Comparison of ENCODE assay signal across 8 cellular contexts in genomic region chr17:64975318-64976087, GRCh38. TPM values are rescaled to one million over a fixed set of nuclear protein-coding genes. Genes with fewer than 3 reads are reported as not detected.
A peak's percentile ranks its signal among the peaks of the same experiment; 100 is the strongest.
DNase-seq lines count a peak whose midpoint lies in the region; ATAC-seq, FAIRE-seq and TF ChIP-seq lines count a peak whose summit lies in the region.

No MANE protein-coding gene starts in this region.

- no peaks in the 10 kb centered on the region for H3K27me3 Mint-ChIP-seq in T-helper 1 cell treated with Interleukin-12 subunit alpha and Interleukin-12 subunit beta and Interleukin-4 antibody, amounts not matched to agents 30 μg/mL and 1 μg/mL, for 36 hours (ENCODE audit: low read depth)

- intact Hi-C loops in left ventricle myocardium superior (cut with micrococcal nuclease) = loop anchor here (10.0 kb wide), 1 partner anchor 79 kb away; the partner anchor contains the start of gene GNA13

- H3K4me1 Mint-ChIP-seq in T-helper 1 cell treated with Interleukin-12 subunit alpha and Interleukin-12 subunit beta and Interleukin-4 antibody, amounts not matched to agents 30 μg/mL and 1 μg/mL, for 36 hours (ENCODE audit: low read depth) = peaks cover 32% of the 10 kb centered on the region

- peaks cover 11% of the 10 kb centered on the region for H3K36me3 Mint-ChIP-seq in T-helper 1 cell treated with Interleukin-12 subunit alpha and Interleukin-12 subunit beta and Interleukin-4 antibody, amounts not matched to agents 30 μg/mL and 1 μg/mL, for 36 hours (ENCODE audit: low read depth)

- H3K9me3 Mint-ChIP-seq in T-helper 1 cell treated with Interleukin-12 subunit alpha and Interleukin-12 subunit beta and Interleukin-4 antibody, amounts not matched to agents 30 μg/mL and 1 μg/mL, for 36 hours = no peaks in the 10 kb centered on the region

- peak overlapping the region; percentile 92 for H3K4me3 Mint-ChIP-seq in T-helper 1 cell treated with Interleukin-12 subunit alpha and Interleukin-12 subunit beta and Interleukin-4 antibody, amounts not matched to agents 30 μg/mL and 1 μg/mL, for 36 hours

- H3K27ac Mint-ChIP-seq in T-helper 1 cell treated with Interleukin-12 subunit alpha and Interleukin-12 subunit beta and Interleukin-4 antibody, amounts not matched to agents 30 μg/mL and 1 μg/mL, for 36 hours = peak overlapping the region; percentile 99

- peak; percentile 89 for DNase-seq in NCI-H1694 treated with DMSO at 0.1 percent for 48 hours (lab: John Stamatoyannopoulos, UW)
- DNase-seq in amygdala (lab: John Stamatoyannopoulos, UW) = peak; percentile 42 to 96 (median 90)
- DNase-seq in left ventricle myocardium superior = peak; percentile 98
- DNase-seq in pulmonary artery endothelial cell (ENCODE audit: low read depth, low spot score) = peak; percentile 71
- DNase-seq in urothelium cell line (ENCODE audit: low spot score) = peak; percentile 100

- TF ChIP-seq POLR2A in GM18505 (IDR thresholded peaks at IDR 0.05; ENCODE audit: borderline replicate concordance, extremely low read depth, insufficient read depth, insufficient read length) = peak; percentile 67

- FAIRE-seq in urothelium cell line (lab: Jason Lieb, UNC) = peak; percentile 100

- peak; percentile 76 for ATAC-seq in GM18505 (IDR thresholded peaks at IDR 0.05; ENCODE audit: unreplicated experiment)
- ATAC-seq in HG02943 (IDR thresholded peaks at IDR 0.05; ENCODE audit: low read depth, unreplicated experiment) = peak; percentile 90
- ATAC-seq in left ventricle myocardium superior = peak; percentile 98

RNA-seq across cellular contexts. Expression of gene LRRC37A3, which starts 56.2 kb away (rescaled TPM):
- 2.7 TPM for total RNA-seq in left ventricle myocardium superior
- total RNA-seq in pulmonary artery endothelial cell = 3.0 and 4.0 TPM in 2 replicates

Comparison
In these comparisons a context has a peak if more than half of its experiments do, and no peak if none do; other contexts are left out.
1. Peak in every context shown above with its lines: DNase-seq and ATAC-seq.